In the genomic region with DNA sequence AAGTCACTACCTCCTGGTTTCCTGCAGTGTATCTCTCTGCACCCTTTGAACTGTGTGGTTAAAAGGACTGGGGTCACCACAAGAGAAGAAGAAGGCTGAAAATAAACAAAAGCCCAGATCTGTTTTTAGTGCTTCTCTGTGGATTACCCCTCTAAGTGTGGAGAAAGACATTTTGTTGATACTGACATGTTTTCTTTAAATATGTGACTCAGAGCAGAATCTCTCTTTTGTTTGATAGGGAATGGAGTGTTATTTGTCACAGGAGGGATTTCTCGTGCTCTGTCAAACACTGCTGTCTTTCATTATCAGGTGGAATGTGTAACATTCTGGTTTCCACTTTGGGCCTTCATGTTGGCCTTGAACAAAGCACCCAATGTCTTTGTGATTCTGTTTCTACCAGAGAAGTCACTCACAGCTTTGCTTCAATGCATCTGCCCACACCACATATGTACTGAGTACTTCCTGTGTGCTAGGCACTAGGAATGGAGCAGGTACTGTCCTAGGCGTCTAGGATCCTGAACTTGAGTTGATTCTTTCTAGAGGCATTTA, we compare ENCODE assay signal across 12 cellular contexts.
DNase-seq lines count a peak whose midpoint lies in the region; ATAC-seq and TF ChIP-seq lines count a peak whose summit lies in the region.
"Had no signal": no experiment of that assay in that cellular context is flagged by ENCODE, and none has a peak within 500 bp of the region (broad histone marks: within the 10 kb centered on the region; RNA-seq: fewer than 3 reads in every experiment).

No MANE protein-coding gene starts in this region.

- CTCF ChIA-PET in activated naive CD4-positive, alpha-beta T cell treated with anti-CD3 and anti-CD28 coated beads, Interleukin-2, amount 10 ng/mL, durations not matched to agents 7 days and 5 days (lab: Charles Lee): no interaction called here
- CTCF ChIA-PET in activated CD8-positive, alpha-beta T cell treated with anti-CD3 and anti-CD28 coated beads for 36 hours (lab: Charles Lee): no interaction called here

- ATAC-seq in HG03060 (IDR thresholded peaks at IDR 0.05; ENCODE audit: low read depth, unreplicated experiment): peak; percentile 59
- peak; percentile 53 for ATAC-seq in activated CD8-positive, alpha-beta T cell treated with anti-CD3 and anti-CD28 coated beads for 36 hours
- ATAC-seq: heart right ventricle had no signal

- H3K4me3 Mint-ChIP-seq in activated naive CD4-positive, alpha-beta T cell treated with anti-CD3 and anti-CD28 coated beads, Interleukin-2, amount 10 ng/mL, durations not matched to agents 7 days and 5 days: no peak overlapping the region
- no peak overlapping the region for H3K4me3 Mint-ChIP-seq in activated CD8-positive, alpha-beta T cell treated with anti-CD3 and anti-CD28 coated beads for 36 hours

- no peak for TF ChIP-seq CTCF in activated CD8-positive, alpha-beta T cell treated with anti-CD3 and anti-CD28 coated beads for 36 hours (IDR thresholded peaks at IDR 0.05)
- TF ChIP-seq CTCF in stomach (IDR thresholded peaks at IDR 0.05): no peak

- no peak overlapping the region for H3K4me3 ChIP-seq in stomach
- H3K4me3 ChIP-seq: heart right ventricle had no signal

- H3K27ac Mint-ChIP-seq in activated naive CD4-positive, alpha-beta T cell treated with anti-CD3 and anti-CD28 coated beads, Interleukin-2, amount 10 ng/mL, durations not matched to agents 7 days and 5 days: peak overlapping the region; percentile 86
- H3K27ac Mint-ChIP-seq in activated CD8-positive, alpha-beta T cell treated with anti-CD3 and anti-CD28 coated beads for 36 hours: peak overlapping the region; percentile 4

- DNase-seq in activated naive CD4-positive, alpha-beta T cell treated with anti-CD3 and anti-CD28 coated beads, Interleukin-2, amount 10 ng/mL, durations not matched to agents 7 days and 5 days: no peak
- DNase-seq in activated naive CD4-positive, alpha-beta T cell (lab: John Stamatoyannopoulos, UW): no peak
- DNase-seq in activated CD8-positive, alpha-beta T cell treated with anti-CD3 and anti-CD28 coated beads for 36 hours: no peak
- DNase-seq in renal cortical epithelial cell (ENCODE audit: low read depth): peak; percentile 2
- DNase-seq in COLO668 (lab: John Stamatoyannopoulos, UW; ENCODE audit: unreplicated experiment): no peak
- no peak for DNase-seq in stomach
- no peak for DNase-seq in NCI-H226
- DNase-seq: cortex of kidney, heart right ventricle, NCI-H2081, substantia nigra had no signal

- POLR2A ChIA-PET in activated CD8-positive, alpha-beta T cell treated with anti-CD3 and anti-CD28 coated beads for 36 hours (lab: Charles Lee): no interaction called here

- no peaks in the 10 kb centered on the region for H3K27me3 ChIP-seq in stomach
- H3K27me3 ChIP-seq: heart right ventricle had no signal

- no peak for TF ChIP-seq EP300 in stomach (IDR thresholded peaks at IDR 0.05)

- H3K9me3 ChIP-seq in stomach: no peaks in the 10 kb centered on the region
- H3K9me3 ChIP-seq: heart right ventricle had no signal

- no peaks in the 10 kb centered on the region for H3K4me1 ChIP-seq in stomach

- no peaks in the 10 kb centered on the region for H3K36me3 ChIP-seq in stomach

- 43 to 60% (median 51%) methylated on average over 2 of the region's 2 CpGs for WGBS in stomach, 5 donors

- no peak for TF ChIP-seq POLR2A in stomach (IDR thresholded peaks at IDR 0.05)

- intact Hi-C loops in activated CD8-positive, alpha-beta T cell treated with anti-CD3 and anti-CD28 coated beads for 36 hours (cut with micrococcal nuclease): no loop called here
- intact Hi-C loops in stomach (cut with DNase I; ENCODE audit: low total_unique reads): no loop called here

- peaks cover 68% of the 10 kb centered on the region for H3K36me3 Mint-ChIP-seq in activated naive CD4-positive, alpha-beta T cell treated with anti-CD3 and anti-CD28 coated beads, Interleukin-2, amount 10 ng/mL, durations not matched to agents 7 days and 5 days
- H3K36me3 Mint-ChIP-seq in activated CD8-positive, alpha-beta T cell treated with anti-CD3 and anti-CD28 coated beads for 36 hours (ENCODE audit: low read depth): peaks cover 16% of the 10 kb centered on the region

- no peaks in the 10 kb centered on the region for H3K27me3 Mint-ChIP-seq in activated naive CD4-positive, alpha-beta T cell treated with anti-CD3 and anti-CD28 coated beads, Interleukin-2, amount 10 ng/mL, durations not matched to agents 7 days and 5 days
- H3K27me3 Mint-ChIP-seq in activated CD8-positive, alpha-beta T cell treated with anti-CD3 and anti-CD28 coated beads for 36 hours: no peaks in the 10 kb centered on the region

- H3K9me3 Mint-ChIP-seq in activated naive CD4-positive, alpha-beta T cell treated with anti-CD3 and anti-CD28 coated beads, Interleukin-2, amount 10 ng/mL, durations not matched to agents 7 days and 5 days: no peaks in the 10 kb centered on the region
- H3K9me3 Mint-ChIP-seq in activated CD8-positive, alpha-beta T cell treated with anti-CD3 and anti-CD28 coated beads for 36 hours: no peaks in the 10 kb centered on the region

- peaks cover 27% of the 10 kb centered on the region for H3K4me1 Mint-ChIP-seq in activated naive CD4-positive, alpha-beta T cell treated with anti-CD3 and anti-CD28 coated beads, Interleukin-2, amount 10 ng/mL, durations not matched to agents 7 days and 5 days
- peaks cover 12% of the 10 kb centered on the region for H3K4me1 Mint-ChIP-seq in activated CD8-positive, alpha-beta T cell treated with anti-CD3 and anti-CD28 coated beads for 36 hours (ENCODE audit: low read depth)

- H3K27ac ChIP-seq in stomach: no peak overlapping the region
- H3K27ac ChIP-seq: heart right ventricle had no signal
